Comparison of ENCODE assay signal across 8 cellular contexts in genomic region chr17:61862105-61862574, GRCh38. TPM values are rescaled to one million over a fixed set of nuclear protein-coding genes. Genes with fewer than 3 reads are reported as not detected.
DNase-seq lines count a peak whose midpoint lies in the region; ATAC-seq and TF ChIP-seq lines count a peak whose summit lies in the region.

No MANE protein-coding gene starts in this region.

- H3K4me3 Mint-ChIP-seq in activated B cell treated with CpG ODN at 0.5 μM for 24 hours, result peak overlapping the region; percentile 94

- no peaks in the 10 kb centered on the region for H3K9me3 Mint-ChIP-seq in activated B cell treated with CpG ODN at 0.5 μM for 24 hours

- DNase-seq in HPDE6-E6E7 (ENCODE audit: extremely low spot score), result peak; percentile 19
- DNase-seq in activated B cell treated with CpG ODN at 0.5 μM for 24 hours, result no peak
- DNase-seq in DMS153 treated with DMSO at 0.1 percent for 48 hours (lab: John Stamatoyannopoulos, UW; ENCODE audit: unreplicated experiment), result no peak
- no peak for DNase-seq in NCI-H345 treated with DMSO at 0.1 percent for 48 hours (lab: John Stamatoyannopoulos, UW; ENCODE audit: unreplicated experiment)
- DNase-seq in stimulated activated CD4-positive, alpha-beta T cell treated with anti-CD3 and anti-CD28 coated beads, Interleukin-4, amount 100 ng/mL, for 24 hours, result no peak

- peak overlapping the region in 9 of 10 experiments; percentile 68 to 82 (median 75); a peak in 17 of 20 replicates for H3K4me3 ChIP-seq in BLaER1 treated with 17β-estradiol and CSF1 and Interleukin-3, amounts not matched to agents 10 nM and 100 nM
- H3K4me3 ChIP-seq in iPS-18c (ENCODE audit: insufficient read depth, low read depth, low read length), result peak overlapping the region; percentile 63

- H3K4me2 ChIP-seq in BLaER1 treated with 17β-estradiol and CSF1 and Interleukin-3, amounts not matched to agents 10 nM and 100 nM, result peak overlapping the region; percentile 76 to 91 (median 85)

- peaks cover 3 to 45% (median 28%) of the 10 kb centered on the region in 11 experiments for H3K36me3 ChIP-seq in BLaER1 treated with 17β-estradiol and CSF1 and Interleukin-3, amounts not matched to agents 10 nM and 100 nM

- ATAC-seq in activated B cell treated with CpG ODN at 0.5 μM for 24 hours (ENCODE audit: low read depth), result no peak
- ATAC-seq in GM18517 (IDR thresholded peaks at IDR 0.05; ENCODE audit: unreplicated experiment), result no peak

- no peaks in the 10 kb centered on the region for H3K9me3 ChIP-seq in BLaER1 treated with 17β-estradiol and CSF1 and Interleukin-3, amounts not matched to agents 10 nM and 100 nM (replicated peaks in 1 of 11)
- H3K9me3 ChIP-seq in iPS-18c (ENCODE audit: control insufficient read depth, insufficient read depth, low read length), result no peaks in the 10 kb centered on the region

- H3K27me3 Mint-ChIP-seq in activated B cell treated with CpG ODN at 0.5 μM for 24 hours, result no peaks in the 10 kb centered on the region

- no peaks in the 10 kb centered on the region for H3K27me3 ChIP-seq in BLaER1 treated with 17β-estradiol and CSF1 and Interleukin-3, amounts not matched to agents 10 nM and 100 nM

- intact Hi-C loops in activated B cell treated with CpG ODN at 0.5 μM for 24 hours (cut with micrococcal nuclease), result loop anchor here (2.0 to 5.0 kb wide), 3 partner anchors 203 to 1185 kb away; partner anchors contain the start of genes BCAS3, MED13 and TANC2

- POLR2A ChIA-PET in activated B cell treated with CpG ODN at 0.5 μM for 24 hours (lab: Charles Lee), result no interaction called here

- H3K27ac Mint-ChIP-seq in activated B cell treated with CpG ODN at 0.5 μM for 24 hours, result no peak overlapping the region

- H3K9ac ChIP-seq in BLaER1 treated with 17β-estradiol and CSF1 and Interleukin-3, amounts not matched to agents 10 nM and 100 nM, result peak overlapping the region in 10 of 11 experiments; percentile 76 to 94 (median 92); a peak in 19 of 22 replicates

- CTCF ChIA-PET in activated B cell treated with CpG ODN at 0.5 μM for 24 hours (lab: Charles Lee), result no interaction called here

- H4K20me1 ChIP-seq in BLaER1 treated with 17β-estradiol and CSF1 and Interleukin-3, amounts not matched to agents 10 nM and 100 nM, result no peaks in the 10 kb centered on the region

- peak overlapping the region in 9 of 11 experiments; percentile 80 to 95 (median 90); a peak in 16 of 22 replicates for H3K27ac ChIP-seq in BLaER1 treated with 17β-estradiol and CSF1 and Interleukin-3, amounts not matched to agents 10 nM and 100 nM

- no peak for TF ChIP-seq CTCF in activated B cell treated with CpG ODN at 0.5 μM for 24 hours (IDR thresholded peaks at IDR 0.05)

- peaks cover 18% of the 10 kb centered on the region for H3K4me1 Mint-ChIP-seq in activated B cell treated with CpG ODN at 0.5 μM for 24 hours

- H3K36me3 Mint-ChIP-seq in activated B cell treated with CpG ODN at 0.5 μM for 24 hours (ENCODE audit: low read depth), result peaks cover 10% of the 10 kb centered on the region

- peaks cover 25 to 45% (median 43%) of the 10 kb centered on the region in 10 experiments for H3K4me1 ChIP-seq in BLaER1 treated with 17β-estradiol and CSF1 and Interleukin-3, amounts not matched to agents 10 nM and 100 nM

RNA-seq across cellular contexts. Expression of gene BRIP1, which starts 1.2 kb away (rescaled TPM):
- total RNA-seq in activated B cell treated with CpG ODN at 0.5 μM for 24 hours, result 2.0 and 2.5 TPM in 2 replicates
